In genomic region chr15:24954783-24955548, GRCh38 we compare ENCODE assay signal across 1 cellular context.
TF ChIP-seq lines count a peak whose summit lies in the region.

Gene SNRPN (plus strand): TSS chr15:24954987. CDS start chr15:24974454, 19,467 bp downstream.
Gene SNURF (plus strand): TSS chr15:24954987. CDS start chr15:24955049, 62 bp downstream.

TF ChIP-seq in SK-N-SH, 30 proteins besides CTCF, POLR2A, EP300 and RAD21 (continued from another document):
- no peak for TF ChIP-seq ZBTB33 (IDR thresholded peaks at IDR 0.05; ENCODE audit: borderline replicate concordance, low read depth)
- TF ChIP-seq CHD2 (IDR thresholded peaks at IDR 0.05; ENCODE audit: low read length, partially characterized antibody), result no peak
- TF ChIP-seq NRF1 (IDR thresholded peaks at IDR 0.05; ENCODE audit: low read depth, low read length), result peak; percentile 86
- TF ChIP-seq, protein P1, sequence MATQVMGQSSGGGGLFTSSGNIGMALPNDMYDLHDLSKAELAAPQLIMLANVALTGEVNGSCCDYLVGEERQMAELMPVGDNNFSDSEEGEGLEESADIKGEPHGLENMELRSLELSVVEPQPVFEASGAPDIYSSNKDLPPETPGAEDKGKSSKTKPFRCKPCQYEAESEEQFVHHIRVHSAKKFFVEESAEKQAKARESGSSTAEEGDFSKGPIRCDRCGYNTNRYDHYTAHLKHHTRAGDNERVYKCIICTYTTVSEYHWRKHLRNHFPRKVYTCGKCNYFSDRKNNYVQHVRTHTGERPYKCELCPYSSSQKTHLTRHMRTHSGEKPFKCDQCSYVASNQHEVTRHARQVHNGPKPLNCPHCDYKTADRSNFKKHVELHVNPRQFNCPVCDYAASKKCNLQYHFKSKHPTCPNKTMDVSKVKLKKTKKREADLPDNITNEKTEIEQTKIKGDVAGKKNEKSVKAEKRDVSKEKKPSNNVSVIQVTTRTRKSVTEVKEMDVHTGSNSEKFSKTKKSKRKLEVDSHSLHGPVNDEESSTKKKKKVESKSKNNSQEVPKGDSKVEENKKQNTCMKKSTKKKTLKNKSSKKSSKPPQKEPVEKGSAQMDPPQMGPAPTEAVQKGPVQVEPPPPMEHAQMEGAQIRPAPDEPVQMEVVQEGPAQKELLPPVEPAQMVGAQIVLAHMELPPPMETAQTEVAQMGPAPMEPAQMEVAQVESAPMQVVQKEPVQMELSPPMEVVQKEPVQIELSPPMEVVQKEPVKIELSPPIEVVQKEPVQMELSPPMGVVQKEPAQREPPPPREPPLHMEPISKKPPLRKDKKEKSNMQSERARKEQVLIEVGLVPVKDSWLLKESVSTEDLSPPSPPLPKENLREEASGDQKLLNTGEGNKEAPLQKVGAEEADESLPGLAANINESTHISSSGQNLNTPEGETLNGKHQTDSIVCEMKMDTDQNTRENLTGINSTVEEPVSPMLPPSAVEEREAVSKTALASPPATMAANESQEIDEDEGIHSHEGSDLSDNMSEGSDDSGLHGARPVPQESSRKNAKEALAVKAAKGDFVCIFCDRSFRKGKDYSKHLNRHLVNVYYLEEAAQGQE (IDR thresholded peaks at IDR 0.05; ENCODE audit: low read depth, low read length), result no peak
- no peak for TF ChIP-seq RXRA (IDR thresholded peaks at IDR 0.05; ENCODE audit: borderline replicate concordance, low read depth)
